In the genomic region with DNA sequence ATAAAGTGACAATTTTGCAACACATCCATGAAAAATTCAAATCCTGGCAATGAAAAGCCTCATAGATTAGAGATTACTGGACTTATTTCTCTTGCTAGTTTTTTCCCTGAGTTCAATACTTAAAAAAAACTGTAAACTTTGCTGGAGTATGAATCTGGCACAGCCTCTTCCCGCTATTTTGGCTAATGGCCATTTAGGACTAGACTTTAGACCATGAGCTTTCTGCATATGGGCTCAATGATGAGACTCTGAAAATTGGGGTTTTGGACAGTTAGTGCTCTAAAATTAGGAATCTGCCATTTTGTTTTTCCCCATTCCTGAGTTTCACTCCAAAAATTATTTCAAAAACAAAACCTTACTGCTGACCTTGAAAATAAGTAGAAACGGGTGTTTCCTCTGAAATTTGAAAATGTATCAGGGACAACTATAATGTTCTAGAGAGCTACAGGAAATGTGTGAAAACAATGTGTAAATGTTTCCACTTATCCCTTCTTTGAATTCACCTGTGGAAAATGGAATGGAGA, we compare ENCODE assay signal across 32 cellular contexts.
"Had no signal": no experiment of that assay in that cellular context is flagged by ENCODE, and none has a peak within 500 bp of the region (broad histone marks: within the 10 kb centered on the region; RNA-seq: fewer than 3 reads in every experiment).

No MANE protein-coding gene starts in this region.

- H3K27ac ChIP-seq: ascending aorta, cardiac muscle cell, PC-9, RWPE1, WERI-Rb-1 had no signal

- H3K36me3 ChIP-seq: ascending aorta, cardiac muscle cell, WERI-Rb-1 had no signal

- H3K9me3 Mint-ChIP-seq: activated CD4-positive, alpha-beta T cell treated with anti-CD3 and anti-CD28 coated beads, Interleukin-2, amount 10 ng/mL, durations not matched to agents 24 days and 14 days; activated CD8-positive, alpha-beta T cell treated with anti-CD3 and anti-CD28 coated beads for 36 hours; activated naive CD8-positive, alpha-beta T cell treated with anti-CD3 and anti-CD28 coated beads for 36 hours; activated T-helper 17 cell treated with anti-CD3 and anti-CD28 coated beads, Interleukin-2, amount 50 U/mL, for 72 hours had no signal

- H3K4me1 Mint-ChIP-seq: activated CD4-positive, alpha-beta T cell treated with anti-CD3 and anti-CD28 coated beads, Interleukin-2, amount 10 ng/mL, durations not matched to agents 24 days and 14 days; activated naive CD8-positive, alpha-beta T cell treated with anti-CD3 and anti-CD28 coated beads for 36 hours; activated T-helper 17 cell treated with anti-CD3 and anti-CD28 coated beads, Interleukin-2, amount 50 U/mL, for 72 hours had no signal

- H3K4me3 ChIP-seq: ascending aorta, cardiac muscle cell, PC-9 had no signal

- ATAC-seq: activated CD8-positive, alpha-beta T cell treated with anti-CD3 and anti-CD28 coated beads for 36 hours; activated T-cell treated with anti-CD3 and anti-CD28 coated beads, Interleukin-2, amount 50 U/mL, for 72 hours; activated T-helper 17 cell treated with anti-CD3 and anti-CD28 coated beads, Interleukin-2, amount 50 U/mL, for 72 hours; Right ventricle myocardium inferior had no signal

- H3K4me3 Mint-ChIP-seq: activated CD4-positive, alpha-beta T cell treated with anti-CD3 and anti-CD28 coated beads, Interleukin-2, amount 10 ng/mL, durations not matched to agents 24 days and 14 days; activated CD8-positive, alpha-beta T cell treated with anti-CD3 and anti-CD28 coated beads for 36 hours; activated naive CD8-positive, alpha-beta T cell treated with anti-CD3 and anti-CD28 coated beads for 36 hours; activated T-cell treated with anti-CD3 and anti-CD28 coated beads, Interleukin-2, amount 50 U/mL, for 72 hours; activated T-helper 17 cell treated with anti-CD3 and anti-CD28 coated beads, Interleukin-2, amount 50 U/mL, for 72 hours had no signal

- H3K4me2 ChIP-seq: PC-9 had no signal

- DNase-seq: activated CD4-positive, alpha-beta T cell treated with anti-CD3 and anti-CD28 coated beads, Interleukin-2, amount 10 ng/mL, durations not matched to agents 24 days and 14 days; activated CD4-positive, alpha-beta T cell treated with anti-CD3 and anti-CD28 coated beads, Interleukin-2, amount 50 U/mL, for 4 hours; activated CD8-positive, alpha-beta T cell treated with anti-CD3 and anti-CD28 coated beads for 36 hours; activated effector memory CD4-positive, alpha-beta T cell treated with anti-CD3 and anti-CD28 coated beads, Interleukin-2, amount 50 U/mL, for 16 hours; activated naive CD4-positive, alpha-beta T cell; activated naive CD4-positive, alpha-beta T cell treated with anti-CD3 and anti-CD28 coated beads, Interleukin-2, amount 50 U/mL, for 16 hours; activated naive CD8-positive, alpha-beta T cell treated with anti-CD3 and anti-CD28 coated beads for 36 hours; activated T-cell treated with anti-CD3 and anti-CD28 coated beads, Interleukin-2, amount 50 U/mL, for 1 hour; activated T-cell treated with anti-CD3 and anti-CD28 coated beads, Interleukin-2, amount 50 U/mL, for 72 hours; amygdala; KG1; MM.1S; MV-4-11; NCI-H1092; NCI-H1436 treated with DMSO at 0.1 percent for 48 hours; NCI-H1694 treated with DMSO at 0.1 percent for 48 hours; NCI-H2029; NCI-H345; NCI-H524 treated with DMSO at 0.1 percent for 48 hours; NCI-H748 treated with DMSO at 0.1 percent for 48 hours; PC-9; SIG-M5; SW 1271; T-helper 1 cell; T1000; WERI-Rb-1 had no signal

- H3K27ac Mint-ChIP-seq: activated CD4-positive, alpha-beta T cell treated with anti-CD3 and anti-CD28 coated beads, Interleukin-2, amount 10 ng/mL, durations not matched to agents 24 days and 14 days; activated CD8-positive, alpha-beta T cell treated with anti-CD3 and anti-CD28 coated beads for 36 hours; activated naive CD8-positive, alpha-beta T cell treated with anti-CD3 and anti-CD28 coated beads for 36 hours; activated T-helper 17 cell treated with anti-CD3 and anti-CD28 coated beads, Interleukin-2, amount 50 U/mL, for 72 hours had no signal

- H2AFZ ChIP-seq: PC-9 had no signal

- H3K27me3 ChIP-seq: ascending aorta, cardiac muscle cell had no signal

- H3K9me3 ChIP-seq: ascending aorta had no signal

- H3K36me3 Mint-ChIP-seq: activated naive CD8-positive, alpha-beta T cell treated with anti-CD3 and anti-CD28 coated beads for 36 hours had no signal

- FAIRE-seq: RCC 7860 had no signal
